25 cellular contexts compared by ENCODE assay signal in genomic region chr7:96689414-96689813, GRCh38.
"Had no signal": no experiment of that assay in that cellular context is flagged by ENCODE, and none has a peak within 500 bp of the region (broad histone marks: within the 10 kb centered on the region; RNA-seq: fewer than 3 reads in every experiment).

No MANE protein-coding gene starts in this region.

- DNase-seq: colonic mucosa; cortex of kidney; effector CD8-positive, alpha-beta T cell; effector memory CD8-positive, alpha-beta T cell; endodermal cell; erythroblast; esophagus squamous epithelium; foreskin fibroblast; foreskin melanocyte; gastrocnemius medialis; glutamatergic neuron; head of caudate nucleus; heart right ventricle; hippocampal formation; islet precursor cell; kidney; kidney glomerular epithelial cell; left colon; left lung; left ventricle myocardium superior; lower lobe of right lung; mesenchymal stem cell; naive thymus-derived CD4-positive, alpha-beta T cell had no signal

- H3K4me1 ChIP-seq: colonic mucosa, esophagus squamous epithelium had no signal

- H3K9me3 ChIP-seq: colonic mucosa, esophagus squamous epithelium, gastrocnemius medialis, heart right ventricle, left lung, lower lobe of right lung had no signal

- H3K27me3 ChIP-seq: colonic mucosa, esophagus squamous epithelium, gastrocnemius medialis, heart right ventricle, left lung had no signal

- H3K27ac ChIP-seq: colonic mucosa, epithelial cell of prostate, esophagus squamous epithelium, gastrocnemius medialis, heart right ventricle, left lung, lower lobe of right lung had no signal

- H3K4me3 ChIP-seq: colonic mucosa, esophagus squamous epithelium, gastrocnemius medialis, heart right ventricle, left lung, lower lobe of right lung had no signal

- ATAC-seq: effector memory CD8-positive, alpha-beta T cell; esophagus mucosa; gastrocnemius medialis; heart right ventricle; left lung; left ventricle myocardium superior; lower lobe of right lung; naive thymus-derived CD4-positive, alpha-beta T cell had no signal
